Comparison of ENCODE assay signal across 11 cellular contexts in the genomic region with DNA sequence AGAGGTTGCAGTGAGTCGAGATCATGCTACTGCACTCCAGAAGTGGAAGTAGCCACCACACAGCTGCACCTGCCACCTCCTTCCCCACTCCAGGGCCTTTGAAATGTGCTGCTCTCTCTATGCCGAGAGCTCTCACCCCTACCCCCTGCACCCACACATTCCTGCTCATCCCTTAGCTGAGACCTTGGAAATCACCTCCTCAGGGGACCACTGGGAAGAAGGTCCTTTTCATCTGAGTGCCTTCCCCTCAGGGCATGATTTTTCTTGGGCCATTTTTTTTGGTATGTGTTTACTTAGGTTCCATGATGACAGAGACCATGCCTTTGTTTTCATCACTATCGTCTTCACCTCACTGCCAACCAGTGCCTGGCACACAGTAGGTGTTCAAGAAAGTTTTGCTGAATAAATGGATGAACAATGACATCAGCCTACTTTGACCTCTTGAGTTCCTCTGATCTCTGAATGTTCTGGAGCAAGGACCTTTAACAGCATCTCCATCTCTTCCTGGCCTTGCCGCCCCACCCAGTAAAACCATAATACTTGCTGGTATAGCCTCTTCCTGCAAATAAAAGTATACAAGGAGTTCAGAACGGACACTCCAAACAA.
DNase-seq lines count a peak whose midpoint lies in the region; ATAC-seq and TF ChIP-seq lines count a peak whose summit lies in the region.
"Had no signal": no experiment of that assay in that cellular context is flagged by ENCODE, and none has a peak within 500 bp of the region (broad histone marks: within the 10 kb centered on the region; RNA-seq: fewer than 3 reads in every experiment).

No MANE protein-coding gene starts in this region.

- peaks cover 41 to 56% of the 10 kb centered on the region in 2 donors for H3K4me1 Mint-ChIP-seq in natural killer cell
- H3K4me1 Mint-ChIP-seq in glutamatergic neuron (ENCODE audit: low read depth, unreplicated experiment), result peaks cover 19% of the 10 kb centered on the region
- peaks cover 22% of the 10 kb centered on the region for H3K4me1 Mint-ChIP-seq in progenitor cell of endocrine pancreas (ENCODE audit: low read depth)

- 37% methylated on average over 5 of the region's 5 CpGs for WGBS in mammary epithelial cell (ENCODE audit: low coverage, missing lambda C conversion rate)

- no peaks in the 10 kb centered on the region for H3K27me3 Mint-ChIP-seq in natural killer cell (ENCODE audit: low read depth in 2 of 2)
- peaks cover 6% of the 10 kb centered on the region for H3K27me3 Mint-ChIP-seq in glutamatergic neuron (ENCODE audit: unreplicated experiment)
- no peaks in the 10 kb centered on the region for H3K27me3 Mint-ChIP-seq in progenitor cell of endocrine pancreas

- dilution Hi-C loops in mammary epithelial cell (cut with HindIII; ENCODE audit: low sequenced_read_pairs), result no loop called here

- no peaks in the 10 kb centered on the region for H3K9me3 ChIP-seq in AG04450 (ENCODE audit: control insufficient read depth, insufficient read depth, low read length)
- no peaks in the 10 kb centered on the region for H3K9me3 ChIP-seq in Karpas-422 (ENCODE audit: low read length)
- H3K9me3 ChIP-seq in mammary epithelial cell (replicated peaks; ENCODE audit: insufficient read depth, low read length), result no peaks in the 10 kb centered on the region

- DNase-seq in AG04450 (ENCODE audit: low read depth, low spot score), result no peak
- DNase-seq in Karpas-422, result no peak
- DNase-seq in mammary epithelial cell, result no peak
- no peak for DNase-seq in natural killer cell
- DNase-seq in glutamatergic neuron, result no peak
- DNase-seq in kidney tubule cell (ENCODE audit: low spot score), result no peak
- no peak for DNase-seq in progenitor cell of endocrine pancreas (ENCODE audit: low spot score, unreplicated experiment)
- DNase-seq: activated CD4-positive, alpha-beta T cell treated with anti-CD3 and anti-CD28 coated beads for 4 hours; NCI-H345 had no signal

- no peak overlapping the region for H3K4me3 Mint-ChIP-seq in natural killer cell
- no peak overlapping the region for H3K4me3 Mint-ChIP-seq in glutamatergic neuron (ENCODE audit: unreplicated experiment)
- no peak overlapping the region for H3K4me3 Mint-ChIP-seq in progenitor cell of endocrine pancreas (ENCODE audit: low read depth)
- H3K4me3 Mint-ChIP-seq: neural crest cell had no signal

- H3K27ac ChIP-seq in AG04450 (ENCODE audit: low read depth, low read length), result peak overlapping the region; percentile 94
- peak overlapping the region; percentile 82 for H3K27ac ChIP-seq in Karpas-422 (ENCODE audit: low read length)
- peak overlapping the region; percentile 66 for H3K27ac ChIP-seq in mammary epithelial cell (ENCODE audit: insufficient read depth, low read depth, low read length)

- H3K27ac Mint-ChIP-seq in natural killer cell (peak overlapping the region; percentile 7 to 59), glutamatergic neuron (ENCODE audit: unreplicated experiment) (no peak overlapping the region), progenitor cell of endocrine pancreas (no peak overlapping the region)

- no peaks in the 10 kb centered on the region for H3K9me2 ChIP-seq in Karpas-422 (replicated peaks; ENCODE audit: insufficient read depth, low read length)

- no peaks in the 10 kb centered on the region for H3K9me3 Mint-ChIP-seq in natural killer cell
- peaks cover 6% of the 10 kb centered on the region for H3K9me3 Mint-ChIP-seq in glutamatergic neuron (ENCODE audit: unreplicated experiment)
- peaks cover 6% of the 10 kb centered on the region for H3K9me3 Mint-ChIP-seq in progenitor cell of endocrine pancreas (ENCODE audit: low read depth)

- H3K4me2 ChIP-seq in Karpas-422 (ENCODE audit: low read depth, low read length, poor library complexity, severe bottlenecking) (peak overlapping the region; percentile 50), mammary epithelial cell (ENCODE audit: insufficient read depth, low read depth, low read length) (peak overlapping the region; percentile 38)

- H3K4me3 ChIP-seq in AG04450 (ENCODE audit: low read depth, low read length), result no peak overlapping the region
- peak overlapping the region; percentile 42 for H3K4me3 ChIP-seq in Karpas-422 (ENCODE audit: low read length)
- no peak overlapping the region for H3K4me3 ChIP-seq in mammary epithelial cell (replicated peaks in 1 of 3; ENCODE audit: insufficient read depth in 1 of 3, low read depth in 2 of 3, low read length in 3 of 3)

- peaks cover 92% of the 10 kb centered on the region for H3K79me2 ChIP-seq in Karpas-422 (ENCODE audit: low read length)
- H3K79me2 ChIP-seq in mammary epithelial cell (ENCODE audit: insufficient read depth, low read length), result peaks cover 94% of the 10 kb centered on the region

- H3K4me1 ChIP-seq in Karpas-422 (ENCODE audit: low read length) (peaks cover 77% of the 10 kb centered on the region), mammary epithelial cell (ENCODE audit: insufficient read depth, low read length) (peaks cover 87% of the 10 kb centered on the region)

- ATAC-seq in natural killer cell (no peak), GM21529 (IDR thresholded peaks at IDR 0.05; ENCODE audit: unreplicated experiment) (no peak)

- BruUV-seq in mammary epithelial cell (replicated peaks; lab: Mats Ljungman, UMichigan), result no TSS peak

- H3K36me3 ChIP-seq in Karpas-422 (ENCODE audit: insufficient read depth, low read length) (peaks cover 34% of the 10 kb centered on the region), mammary epithelial cell (ENCODE audit: insufficient read depth, low read length) (peaks cover 51% of the 10 kb centered on the region)

- POLR2A ChIA-PET in AG04450 (lab: Yijun Ruan, JAX), result interaction anchor here (0.6 to 2.0 kb wide), 4 partner anchors 13 to 140 kb away, joined by 3 to 7 read pairs (median 5); no protein-coding TSS in a partner anchor

- in situ Hi-C loops in mammary epithelial cell (cut with MboI; ENCODE audit: low sequenced_read_pairs in 2 of 2), result no loop called here

- intact Hi-C loops in mammary epithelial cell (cut with micrococcal nuclease), result no loop called here
- intact Hi-C loops in natural killer cell (cut with micrococcal nuclease), result no loop called here

- H3K9ac ChIP-seq in Karpas-422 (ENCODE audit: low read length) (peak overlapping the region; percentile 48), mammary epithelial cell (ENCODE audit: insufficient read depth, low read length) (peak overlapping the region; percentile 64)

- no peaks in the 10 kb centered on the region for H3K27me3 ChIP-seq in AG04450 (ENCODE audit: control insufficient read depth, insufficient read depth, low read length)
- no peaks in the 10 kb centered on the region for H3K27me3 ChIP-seq in Karpas-422 (ENCODE audit: low read length)
- H3K27me3 ChIP-seq in mammary epithelial cell (ENCODE audit: insufficient read depth, low read length), result no peaks in the 10 kb centered on the region

- no peaks in the 10 kb centered on the region for H4K20me1 ChIP-seq in Karpas-422 (ENCODE audit: insufficient read depth, low read depth, low read length)
- H4K20me1 ChIP-seq in mammary epithelial cell (ENCODE audit: insufficient read depth, low read length), result no peaks in the 10 kb centered on the region

- no peaks in the 10 kb centered on the region for H3K36me3 Mint-ChIP-seq in natural killer cell
- H3K36me3 Mint-ChIP-seq in glutamatergic neuron (ENCODE audit: unreplicated experiment), result peaks cover 7% of the 10 kb centered on the region
- H3K36me3 Mint-ChIP-seq in progenitor cell of endocrine pancreas (ENCODE audit: insufficient read depth), result peaks cover 5% of the 10 kb centered on the region

- CTCF ChIA-PET in AG04450 (lab: Charles Lee) (no interaction called here), mammary epithelial cell (lab: Charles Lee; ENCODE audit: low non-redundant PET) (no interaction called here)

- H2AFZ ChIP-seq in Karpas-422 (ENCODE audit: low read length) (no peak overlapping the region), mammary epithelial cell (ENCODE audit: low read depth, low read length) (no peak overlapping the region)

- TF ChIP-seq CTCF in AG04450 (IDR thresholded peaks at IDR 0.05; ENCODE audit: low read depth, low read length) (no peak), mammary epithelial cell (conservative IDR thresholded peaks at IDR 0.05 in 1 of 2, IDR thresholded peaks at IDR 0.05 in 1 of 2; ENCODE audit: extremely low read depth in 1 of 2, insufficient read depth in 1 of 2, low read depth in 1 of 2, low read length in 2 of 2) (no peak), natural killer cell (IDR thresholded peaks at IDR 0.05) (no peak), glutamatergic neuron (IDR thresholded peaks at IDR 0.05; ENCODE audit: partially characterized antibody, unreplicated experiment) (no peak), progenitor cell of endocrine pancreas (IDR thresholded peaks at IDR 0.05; ENCODE audit: unreplicated experiment) (no peak)

Comparison
In these comparisons a context has a peak if more than half of its experiments do, and no peak if none do; other contexts are left out.
1. H3K27ac Mint-ChIP-seq: peak in natural killer cell (2 of 2); none in glutamatergic neuron (single experiment) and progenitor cell of endocrine pancreas (single experiment).
2. Peak in every context shown above with its lines, with median percentiles within 50 percentile points of each other: H3K27ac ChIP-seq.